In genomic region chr11:67993821-67994220, GRCh38 we compare ENCODE assay signal across 8 cellular contexts. TPM values are rescaled to one million over a fixed set of nuclear protein-coding genes. Genes with fewer than 3 reads are reported as not detected.
DNase-seq lines count a peak whose midpoint lies in the region; TF ChIP-seq lines count a peak whose summit lies in the region.
"Not testable (repeated sequence)": the region's sequence is repeated elsewhere in the genome, so short reads cannot be mapped to it uniquely, and the experiment has no call there.

No MANE protein-coding gene starts in this region.

- H2AFZ ChIP-seq in KMS-11 (ENCODE audit: low read depth); mammary epithelial cell (ENCODE audit: low read depth, low read length); parathyroid adenoma: not testable (repeated sequence)

- H3K4me1 ChIP-seq in KMS-11 (ENCODE audit: low read depth, poor library complexity, severe bottlenecking), result peaks cover 48% of the 10 kb centered on the region
- peaks cover 0 to 28% (median 20%) of the 10 kb centered on the region in 4 donors for H3K4me1 ChIP-seq in Peyer's patch
- not testable (repeated sequence) for H3K4me1 ChIP-seq in mammary epithelial cell (ENCODE audit: insufficient read depth, low read length); parathyroid adenoma
- peaks cover 0 to 11% of the 10 kb centered on the region in 2 donors for H3K4me1 ChIP-seq in right atrium auricular region
- H3K4me1 ChIP-seq in tibial nerve, result peaks cover 0 to 18% (median 8%) of the 10 kb centered on the region in 4 donors

- WGBS in mammary epithelial cell (ENCODE audit: low coverage, missing lambda C conversion rate), result 16% methylated on average over 8 of the region's 12 CpGs
- 43 to 76% methylated on average over 4 to 9 of the region's 12 CpGs for WGBS in tibial nerve, 2 donors

- not testable (repeated sequence) for H3K4me3 ChIP-seq in KMS-11 (IDR thresholded peaks at IDR 0.05; ENCODE audit: insufficient read depth, low read depth, low read length); Peyer's patch; mammary epithelial cell (replicated peaks in 1 of 3; ENCODE audit: insufficient read depth in 1 of 3, low read depth in 2 of 3, low read length in 3 of 3); right atrium auricular region; parathyroid adenoma (ENCODE audit: low read depth, low read length); tibial nerve

- H4K20me1 ChIP-seq in KMS-11 (ENCODE audit: insufficient read depth); mammary epithelial cell (ENCODE audit: insufficient read depth, low read length): not testable (repeated sequence)

- intact Hi-C loops in mammary epithelial cell (cut with micrococcal nuclease), result not testable (repeated sequence)

- peak overlapping the region; percentile 31; the same call in 1 of the 2 replicates for H3K9ac ChIP-seq in KMS-11
- H3K9ac ChIP-seq in mammary epithelial cell (ENCODE audit: insufficient read depth, low read length); parathyroid adenoma: not testable (repeated sequence)

- in situ Hi-C loops in mammary epithelial cell (cut with MboI; ENCODE audit: low sequenced_read_pairs in 2 of 2), result loop anchor here in 1 of 2 donors (25.0 kb wide), 1 partner anchor 132 kb away; no protein-coding TSS in a partner anchor

- H3K27ac ChIP-seq in KMS-11 (peak overlapping the region; percentile 79), Peyer's patch (peak overlapping the region in 1 of 4 donors; percentile 38)
- H3K27ac ChIP-seq in mammary epithelial cell (ENCODE audit: insufficient read depth, low read depth, low read length); right atrium auricular region; parathyroid adenoma; tibial nerve: not testable (repeated sequence)

- TF ChIP-seq CTCF in KMS-11 (conservative IDR thresholded peaks at IDR 0.05; ENCODE audit: low read depth, low read length) (peak; percentile 59), Peyer's patch (IDR thresholded peaks at IDR 0.05) (peak; percentile 57 to 88 (median 70)), mammary epithelial cell (conservative IDR thresholded peaks at IDR 0.05 in 1 of 2, IDR thresholded peaks at IDR 0.05 in 1 of 2; ENCODE audit: extremely low read depth in 1 of 2, insufficient read depth in 1 of 2, low read depth in 1 of 2, low read length in 2 of 2) (peak; percentile 32 to 54), right atrium auricular region (IDR thresholded peaks at IDR 0.05) (peak; percentile 16 to 58), parathyroid adenoma (IDR thresholded peaks at IDR 0.05) (peak; percentile 51), tibial nerve (IDR thresholded peaks at IDR 0.05) (peak; percentile 39 to 64 (median 44))

- dilution Hi-C loops in mammary epithelial cell (cut with HindIII; ENCODE audit: low sequenced_read_pairs), result not testable (repeated sequence)

- H3K9me3 ChIP-seq in Peyer's patch; mammary epithelial cell (replicated peaks; ENCODE audit: insufficient read depth, low read length); right atrium auricular region; parathyroid adenoma (ENCODE audit: control insufficient read depth, low read length); tibial nerve: not testable (repeated sequence)

- H3K36me3 ChIP-seq in KMS-11 (ENCODE audit: insufficient read depth); Peyer's patch; mammary epithelial cell (ENCODE audit: insufficient read depth, low read length); right atrium auricular region; parathyroid adenoma (ENCODE audit: control insufficient read depth, insufficient read depth, low read length): not testable (repeated sequence)
- peaks cover 0 to 28% (median 0%) of the 10 kb centered on the region in 3 donors for H3K36me3 ChIP-seq in tibial nerve

- CTCF ChIA-PET in mammary epithelial cell (lab: Charles Lee; ENCODE audit: low non-redundant PET), result not testable (repeated sequence)

- not testable (repeated sequence) for H3K79me2 ChIP-seq in KMS-11 (ENCODE audit: insufficient read depth, low read depth); mammary epithelial cell (ENCODE audit: insufficient read depth, low read length); parathyroid adenoma

- DNase-seq in DMS153 treated with DMSO at 0.1 percent for 48 hours (lab: John Stamatoyannopoulos, UW; ENCODE audit: unreplicated experiment), result peak; percentile 24
- DNase-seq in Peyer's patch, result peak; percentile 65 to 89 (median 79)
- DNase-seq in activated CD8-positive, alpha-beta memory T cell treated with anti-CD3 and anti-CD28 coated beads for 24 hours, result peak; percentile 79
- DNase-seq in mammary epithelial cell, result peak; percentile 37
- DNase-seq in right atrium auricular region (ENCODE audit: low spot score); tibial nerve (ENCODE audit: low spot score in 2 of 2): not testable (repeated sequence)

- TF ChIP-seq EP300 in tibial nerve (IDR thresholded peaks at IDR 0.05), result not testable (repeated sequence)

- H3K27me3 ChIP-seq in KMS-11 (ENCODE audit: insufficient read depth, low read depth); Peyer's patch; mammary epithelial cell (ENCODE audit: insufficient read depth, low read length); right atrium auricular region; parathyroid adenoma (ENCODE audit: control insufficient read depth, insufficient read depth, low read length): not testable (repeated sequence)
- H3K27me3 ChIP-seq in tibial nerve, result peaks cover 0 to 12% of the 10 kb centered on the region in 2 donors

- H3K4me2 ChIP-seq in KMS-11, result peak overlapping the region; percentile 49
- H3K4me2 ChIP-seq in mammary epithelial cell (ENCODE audit: insufficient read depth, low read depth, low read length); parathyroid adenoma (ENCODE audit: low read length): not testable (repeated sequence)

- not testable (repeated sequence) for BruUV-seq in mammary epithelial cell (replicated peaks; lab: Mats Ljungman, UMichigan)

- TF ChIP-seq POLR2A in Peyer's patch (IDR thresholded peaks at IDR 0.05); tibial nerve (IDR thresholded peaks at IDR 0.05): not testable (repeated sequence)

RNA-seq across cellular contexts. Expression of gene UNC93B1, which starts 10.1 kb away (rescaled TPM):
- 100 to 1,000 TPM in 1 of 4 donors, 10 to 100 TPM in 3; 68.7 to 154 (median 91.6) TPM for total RNA-seq in Peyer's patch
- 10 to 100 TPM; 20.7 to 22.0 TPM for total RNA-seq in mammary epithelial cell
- polyA plus RNA-seq in mammary epithelial cell, result 24.5 TPM
- 30.1 TPM for polyA minus RNA-seq in mammary epithelial cell
- 10 to 100 TPM in 1 of 2 donors, 1 to 10 TPM in 1; 9.2 to 19.7 TPM for total RNA-seq in right atrium auricular region
- 10 to 100 TPM; 43.5 to 75.9 (median 44.2) TPM for total RNA-seq in tibial nerve

RNA-seq across cellular contexts. Expression of gene ALDH3B1, which starts 16.3 kb away (rescaled TPM):
- total RNA-seq in Peyer's patch, result 10 to 100 TPM; 14.9 to 53.5 (median 37.0) TPM
- total RNA-seq in mammary epithelial cell, result 10 to 100 TPM; 10.6 to 20.8 TPM
- 8.7 TPM for polyA plus RNA-seq in mammary epithelial cell
- polyA minus RNA-seq in mammary epithelial cell, result 2.8 TPM
- 10 to 100 TPM; 10.5 to 21.6 TPM for total RNA-seq in right atrium auricular region
- total RNA-seq in tibial nerve, result 100 to 1,000 TPM in 1 of 4 donors, 10 to 100 TPM in 3; 80.4 to 137 (median 91.8) TPM

RNA-seq across cellular contexts. Expression of gene NDUFS8, which starts 36.7 kb away (rescaled TPM):
- 100 to 1,000 TPM; 153 to 195 (median 162) TPM for total RNA-seq in Peyer's patch
- total RNA-seq in mammary epithelial cell, result 100 to 1,000 TPM in 1 of 2 donors, 10 to 100 TPM in 1; 74.7 to 144 TPM
- polyA plus RNA-seq in mammary epithelial cell, result 106 TPM
- polyA minus RNA-seq in mammary epithelial cell, result 171 TPM
- total RNA-seq in right atrium auricular region, result 100 to 1,000 TPM; 436 to 568 TPM
- total RNA-seq in tibial nerve, result 100 to 1,000 TPM; 143 to 205 (median 180) TPM

RNA-seq across cellular contexts. Expression of gene TCIRG1, which starts 45.0 kb away (rescaled TPM):
- total RNA-seq in Peyer's patch, result 100 to 1,000 TPM; 239 to 586 (median 464) TPM
- total RNA-seq in mammary epithelial cell, result 10 to 100 TPM in 1 of 2 donors, 1 to 10 TPM in 1; 5.0 to 38.9 TPM
- polyA plus RNA-seq in mammary epithelial cell, result 28.6 TPM
- 23.8 TPM for polyA minus RNA-seq in mammary epithelial cell
- total RNA-seq in right atrium auricular region, result 10 to 100 TPM; 19.2 to 50.7 TPM
- total RNA-seq in tibial nerve, result 100 to 1,000 TPM; 142 to 439 (median 183) TPM
